ENCODE assay signal across 8 cellular contexts in genomic region chr7:149774237-149775175, GRCh38. TPM values are rescaled to one million over a fixed set of nuclear protein-coding genes. Genes with fewer than 3 reads are reported as not detected.
DNase-seq lines count a peak whose midpoint lies in the region; ATAC-seq, FAIRE-seq and TF ChIP-seq lines count a peak whose summit lies in the region.

No MANE protein-coding gene starts in this region.

- no peak overlapping the region for H3K9ac ChIP-seq in GM23248

- H3F3A ChIP-seq in GM23248 (ENCODE audit: insufficient read depth), result no peaks in the 10 kb centered on the region

- no peak for TF ChIP-seq POLR2A in A549 (IDR thresholded peaks at IDR 0.05; ENCODE audit: low read length)

- TF ChIP-seq RAD21 in A549 (conservative IDR thresholded peaks at IDR 0.05 in 1 of 2, IDR thresholded peaks at IDR 0.05 in 1 of 2), result no peak

- H4K20me1 ChIP-seq in GM23248 (ENCODE audit: insufficient read depth), result no peaks in the 10 kb centered on the region

- 79% methylated on average over 22 of the region's 27 CpGs for WGBS in A549 (ENCODE audit: missing lambda C conversion rate)
- 17 to 20% methylated on average over 26 to 27 of the region's 27 CpGs for WGBS in GM23248 (ENCODE audit: low coverage in 1 of 2, low lambda C conversion rate in 2 of 2, missing lambda C conversion rate in 2 of 2), 2 experiments

- CTCF ChIA-PET in A549 (lab: Yijun Ruan, JAX), result interaction anchor here (1.1 to 2.0 kb wide), 6 partner anchors 11 to 112 kb away, joined by 3 to 5 read pairs (median 4); no protein-coding TSS in a partner anchor

- H3K4me3 ChIP-seq in A549 (peak overlapping the region; percentile 90; the same call in 2 of the 3 replicates), GM23248 (no peak overlapping the region), ascending aorta (peak overlapping the region; percentile 83 to 87)

- no peaks in the 10 kb centered on the region for H3K36me3 ChIP-seq in GM23248 (ENCODE audit: low read depth)
- no peaks in the 10 kb centered on the region for H3K36me3 ChIP-seq in ascending aorta

- in situ Hi-C loops in GM23248 (cut with MboI), result no loop called here

- H3K27ac ChIP-seq in A549 (peak overlapping the region; percentile 85 to 99; a peak in 4 of 6 replicates), GM23248 (no peak overlapping the region), ascending aorta (no peak overlapping the region)

- H3K9me2 ChIP-seq in GM23248 (ENCODE audit: insufficient read depth), result no peaks in the 10 kb centered on the region

- peak overlapping the region; percentile 97 for H3K4me2 ChIP-seq in A549
- H3K4me2 ChIP-seq in GM23248 (ENCODE audit: unreplicated experiment), result no peak overlapping the region

- no peak overlapping the region for H3K27ac Mint-ChIP-seq in memory B cell

- no peak for TF ChIP-seq EP300 in A549 (IDR thresholded peaks at IDR 0.05)

- peak overlapping the region; percentile 77 for H3K4me3 Mint-ChIP-seq in memory B cell

- no peaks in the 10 kb centered on the region for H3K9me3 ChIP-seq in A549
- H3K9me3 ChIP-seq in GM23248 (ENCODE audit: low read depth), result no peaks in the 10 kb centered on the region
- H3K9me3 ChIP-seq in ascending aorta, result no peaks in the 10 kb centered on the region

- H2AFZ ChIP-seq in GM23248, result no peak overlapping the region

- TF ChIP-seq CTCF in A549 (IDR thresholded peaks at IDR 0.05) (no peak), ascending aorta (IDR thresholded peaks at IDR 0.05) (no peak)

- DNase-seq in A549 (ENCODE audit: low read depth in 1 of 2, low spot score in 1 of 2) (peak in 1 of 2 experiments; percentile 11), GM23248 (peak; percentile 13), ascending aorta (ENCODE audit: low spot score in 2 of 2) (no peak), memory B cell (ENCODE audit: low spot score in 2 of 2) (no peak), GM19240 (ENCODE audit: insufficient read length, low spot score) (no peak)

- FAIRE-seq in A549 (lab: Jason Lieb, UNC), result no peak

- no peaks in the 10 kb centered on the region for H3K36me3 Mint-ChIP-seq in memory B cell

- POLR2A ChIA-PET in A549 (lab: Yijun Ruan, JAX), result no interaction called here

- H3K79me2 ChIP-seq in GM23248 (ENCODE audit: insufficient read depth), result no peaks in the 10 kb centered on the region

- H3K4me1 ChIP-seq in A549, result peaks cover 16% of the 10 kb centered on the region
- no peaks in the 10 kb centered on the region for H3K4me1 ChIP-seq in GM23248 (ENCODE audit: insufficient read depth)
- peaks cover 5 to 10% of the 10 kb centered on the region in 2 donors for H3K4me1 ChIP-seq in ascending aorta

- peaks cover 5% of the 10 kb centered on the region for H3K4me1 Mint-ChIP-seq in memory B cell

- H3K9me3 Mint-ChIP-seq in memory B cell, result no peaks in the 10 kb centered on the region

- H3K27me3 ChIP-seq in GM23248 (replicated peaks; ENCODE audit: insufficient read depth) (peaks cover 20% of the 10 kb centered on the region), ascending aorta (no peaks in the 10 kb centered on the region)

- intact Hi-C loops in ascending aorta (cut with DNase I), result loop anchor here (5.0 kb wide), 2 partner anchors 633 to 892 kb away; partner anchors contain the start of gene EZH2

- ATAC-seq in A549 (peak in 1 of 2 experiments; percentile 14; a peak in 3 of 6 replicates), memory B cell (ENCODE audit: low read depth) (no peak), GM19023 (IDR thresholded peaks at IDR 0.05; ENCODE audit: unreplicated experiment) (no peak), HG02981 (IDR thresholded peaks at IDR 0.05; ENCODE audit: unreplicated experiment) (no peak), HG03457 (IDR thresholded peaks at IDR 0.05; ENCODE audit: unreplicated experiment) (no peak)

- H3K27me3 Mint-ChIP-seq in memory B cell, result no peaks in the 10 kb centered on the region

TF ChIP-seq in A549, 52 proteins besides CTCF, POLR2A, EP300 and RAD21:
- TF ChIP-seq NFE2L2 (conservative IDR thresholded peaks at IDR 0.05; ENCODE audit: low read length) (no peak), ZC3H11A (IDR thresholded peaks at IDR 0.05) (no peak), CBX2 (IDR thresholded peaks at IDR 0.05; ENCODE audit: borderline replicate concordance, low read depth) (no peak), CBX8 (IDR thresholded peaks at IDR 0.05) (no peak), SMC3 (IDR thresholded peaks at IDR 0.05) (no peak), ZFP36 (IDR thresholded peaks at IDR 0.05; ENCODE audit: borderline replicate concordance, partially characterized antibody) (no peak), REST (IDR thresholded peaks at IDR 0.05) (no peak), HEYL (CRISPR knock-in tag; IDR thresholded peaks at IDR 0.05) (no peak), MYC (IDR thresholded peaks at IDR 0.05; ENCODE audit: borderline replicate concordance, low read length) (no peak), BCL3 (IDR thresholded peaks at IDR 0.05) (no peak), HMGXB4 (CRISPR knock-in tag; IDR thresholded peaks at IDR 0.05; ENCODE audit: borderline replicate concordance) (no peak), CHD4 (IDR thresholded peaks at IDR 0.05; ENCODE audit: borderline replicate concordance) (no peak), CHD2 (IDR thresholded peaks at IDR 0.05; ENCODE audit: low read length, partially characterized antibody) (no peak), FOSB (CRISPR knock-in tag; IDR thresholded peaks at IDR 0.05) (no peak), HOXA7 (CRISPR knock-in tag; IDR thresholded peaks at IDR 0.05) (no peak), KDM5A (IDR thresholded peaks at IDR 0.05) (no peak)
- TF ChIP-seq, protein P1, sequence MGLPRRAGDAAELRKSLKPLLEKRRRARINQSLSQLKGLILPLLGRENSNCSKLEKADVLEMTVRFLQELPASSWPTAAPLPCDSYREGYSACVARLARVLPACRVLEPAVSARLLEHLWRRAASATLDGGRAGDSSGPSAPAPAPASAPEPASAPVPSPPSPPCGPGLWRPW (IDR thresholded peaks at IDR 0.05), result no peak
- TF ChIP-seq, protein P2, sequence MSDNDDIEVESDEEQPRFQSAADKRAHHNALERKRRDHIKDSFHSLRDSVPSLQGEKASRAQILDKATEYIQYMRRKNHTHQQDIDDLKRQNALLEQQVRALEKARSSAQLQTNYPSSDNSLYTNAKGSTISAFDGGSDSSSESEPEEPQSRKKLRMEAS (IDR thresholded peaks at IDR 0.05), result no peak

RNA-seq across cellular contexts. Expression of gene ZNF467, which starts 1.1 kb away (rescaled TPM):
- polyA plus RNA-seq in A549 (2011; rRNA removed) (2.4 and 3.3 TPM in 2 replicates), A549 (2017; fragmentation: RNase III; extraction: RNeasy Plus Mini Kit Qiagen cat#74134 plus additional on column Dnase treatment) (2.0 to 4.1 TPM (median 3.1 TPM) in 3 replicates), GM23248 (2016; fragmentation: Nextera tagmentation; extraction: Ambion mirVana) (not detected in 2 replicates)
- 3.7 and 5.4 TPM in 2 replicates for polyA plus RNA-seq in A549 (2012; cell fraction: cytosol; rRNA removed)
- 9.2 and 14.9 TPM in 2 replicates for polyA plus RNA-seq in A549 (2012; cell fraction: nucleus; rRNA removed)
- polyA minus RNA-seq in A549 (2011; rRNA and poly(A)+ RNA removed), result 1.9 and 3.1 TPM in 2 replicates
- not detected in 2 replicates for total RNA-seq in GM23248 (2014; rRNA removed; shearing (Covaris generic))
- total RNA-seq in ascending aorta, result 42.3 TPM

Comparison
In these comparisons a context has a peak if more than half of its experiments do, and no peak if none do; other contexts are left out.
1. H3K27ac ChIP-seq: peak in A549 (2 of 2); none in GM23248 (single experiment) and ascending aorta (0 of 2).
2. RNA of gene ZNF467, which starts 1.1 kb away (total RNA-seq): 42.3 TPM in ascending aorta (single experiment); not detected in GM23248; every median in the first group is over 10 times any median in the second.